ENCODE assay signal across 13 cellular contexts in genomic region chr1:200354243-200354642, GRCh38. TPM values are rescaled to one million over a fixed set of nuclear protein-coding genes. Genes with fewer than 3 reads are reported as not detected.
DNase-seq lines count a peak whose midpoint lies in the region; ATAC-seq, FAIRE-seq and TF ChIP-seq lines count a peak whose summit lies in the region.
"Had no signal": no experiment of that assay in that cellular context is flagged by ENCODE, and none has a peak within 500 bp of the region (broad histone marks: within the 10 kb centered on the region; RNA-seq: fewer than 3 reads in every experiment).

No MANE protein-coding gene starts in this region.

- no peaks in the 10 kb centered on the region for H4K20me1 ChIP-seq in GM12878 (ENCODE audit: control insufficient read depth, insufficient read depth)

- TF ChIP-seq CTCF in GM12878 (IDR thresholded peaks at IDR 0.05 in 2 of 3, conservative IDR thresholded peaks at IDR 0.05 in 1 of 3; ENCODE audit: control insufficient read depth in 2 of 3, extremely low read depth in 1 of 3, insufficient read depth in 1 of 3, low read depth in 3 of 3, low read length in 3 of 3), result no peak

- H3K9me3 ChIP-seq in GM12878 (replicated peaks; ENCODE audit: control insufficient read depth, insufficient read depth, low read length), result no peaks in the 10 kb centered on the region

- DNase-seq in AML-193 (lab: John Stamatoyannopoulos, UW) (peak; percentile 89 to 92), GM12878 (ENCODE audit: low read depth, low spot score) (peak; percentile 44), substantia nigra (lab: John Stamatoyannopoulos, UW) (no peak), T1000 (lab: John Stamatoyannopoulos, UW) (no peak), NCI-H1092 (lab: John Stamatoyannopoulos, UW) (no peak)
- no peak for DNase-seq in stimulated activated CD4-positive, alpha-beta T cell treated with anti-CD3 and anti-CD28 coated beads, Interleukin-4, amount 100 ng/mL, for 24 hours
- DNase-seq: activated T-cell treated with anti-CD3 and anti-CD28 coated beads, Interleukin-2, amount 50 U/mL, for 24 hours; CD8-positive, alpha-beta T cell; NCI-H1930 had no signal

- peak in 1 of 2 experiments; percentile 70; a peak in 2 of 4 replicates for TF ChIP-seq EP300 in GM12878 (IDR thresholded peaks at IDR 0.05; ENCODE audit: borderline replicate concordance in 1 of 2, control insufficient read depth in 1 of 2, low read depth in 2 of 2, low read length in 2 of 2)

- POLR2A ChIA-PET in GM12878 (lab: Charles Lee), result interaction anchor here (1.2 kb wide), 1 partner anchor 10 kb away, joined by 3 read pairs; no protein-coding TSS in a partner anchor

- 0% methylated on average over 2 of the region's 2 CpGs for WGBS in GM12878 (ENCODE audit: insufficient coverage, insufficient replicate concordance, low lambda C conversion rate, missing lambda C conversion rate)

- RAD21 ChIA-PET in GM12878 (lab: Charles Lee; ENCODE audit: unreplicated experiment), result interaction anchor here (1.3 kb wide), 1 partner anchor 62 kb away, joined by 3 read pairs; no protein-coding TSS in a partner anchor

- H3K27me3 ChIP-seq in GM12878 (replicated peaks in 1 of 2; ENCODE audit: control insufficient read depth in 2 of 2, insufficient read depth in 2 of 2, low read length in 1 of 2), result no peaks in the 10 kb centered on the region

- intact Hi-C loops in GM12878 (cut with micrococcal nuclease; ENCODE audit: unreplicated experiment), result loop anchor here (5.0 kb wide), 1 partner anchor 313 kb away; the partner anchor contains the start of gene DDX59

- H3K4me3 ChIP-seq in GM12878, result no peak overlapping the region

- no peak overlapping the region for H3K9ac ChIP-seq in GM12878 (ENCODE audit: control insufficient read depth, insufficient read depth, low read length)

- peak overlapping the region; percentile 15; the same call in 1 of the 2 replicates for H3K27ac ChIP-seq in GM12878 (ENCODE audit: control insufficient read depth, insufficient read depth)
- no peak overlapping the region for H3K27ac ChIP-seq in substantia nigra (ENCODE audit: low read depth, low read length, poor library complexity, severe bottlenecking)

- SMC1A ChIA-PET in GM12878 (lab: Charles Lee; ENCODE audit: uncharacterized antibody, unreplicated experiment), result interaction anchor here (1.3 to 3.3 kb wide), 6 partner anchors 9 to 118 kb away, joined by 3 to 11 read pairs (median 4); no protein-coding TSS in a partner anchor

- peak overlapping the region; percentile 15; the same call in 1 of the 2 replicates for H2AFZ ChIP-seq in GM12878 (ENCODE audit: control insufficient read depth, low read depth, low read length)

- no peak for TF ChIP-seq POLR2A in GM12878 (IDR thresholded peaks at IDR 0.05; ENCODE audit: low read depth, low read length)

- H3K79me2 ChIP-seq in GM12878 (ENCODE audit: control insufficient read depth, insufficient read depth, low read length), result no peaks in the 10 kb centered on the region

- H3K36me3 ChIP-seq in GM12878 (ENCODE audit: control insufficient read depth in 2 of 2, insufficient read depth in 2 of 2, low read length in 1 of 2), result no peaks in the 10 kb centered on the region

- peaks cover 30% of the 10 kb centered on the region for H3K4me1 ChIP-seq in GM12878 (ENCODE audit: control insufficient read depth, insufficient read depth, low read length)

- CTCF ChIA-PET in GM12878 (lab: Yijun Ruan, JAX), result interaction anchor here (1.0 to 1.7 kb wide), 2 partner anchors 9 to 15 kb away, joined by 4 to 5 read pairs; no protein-coding TSS in a partner anchor

- in situ Hi-C loops in GM12878 (cut with MboI), result no loop called here

- peak; percentile 54 for ATAC-seq in GM19043 (IDR thresholded peaks at IDR 0.05; ENCODE audit: low read depth, unreplicated experiment)
- ATAC-seq in HG03558 (IDR thresholded peaks at IDR 0.05; ENCODE audit: extremely low read depth, unreplicated experiment), result peak; percentile 54
- peak; percentile 74 for ATAC-seq in GM12878
- ATAC-seq: CD8-positive, alpha-beta T cell; SK-N-SH treated with all-trans-retinoic acid at 6 μM for 48 hours had no signal

- 0 out of 2 replicates have a peak, but pooled peaks have one; percentile 3 for TF ChIP-seq RAD21 in GM12878 (IDR thresholded peaks at IDR 0.05; ENCODE audit: insufficient read depth, low read depth, low read length)

- no peak for FAIRE-seq in GM12878 (lab: Jason Lieb, UNC)
- FAIRE-seq: keratinocyte had no signal

- no TSS peak for BruUV-seq in GM12878 (replicated peaks; lab: Mats Ljungman, UMichigan)

- peak overlapping the region; percentile 47 for H3K4me2 ChIP-seq in GM12878 (ENCODE audit: control insufficient read depth, insufficient read depth)

TF ChIP-seq in GM12878, 131 proteins besides CTCF, POLR2A, EP300 and RAD21 (continues in another document):
- TF ChIP-seq NFXL1 (IDR thresholded peaks at IDR 0.05; ENCODE audit: borderline replicate concordance), result no peak
- TF ChIP-seq PAX8 (IDR thresholded peaks at IDR 0.05), result no peak
- 0 out of 2 replicates have a peak, but pooled peaks have one; percentile 20 for TF ChIP-seq BACH1 (IDR thresholded peaks at IDR 0.05; ENCODE audit: borderline replicate concordance)
- TF ChIP-seq BCL11A (IDR thresholded peaks at IDR 0.05; ENCODE audit: low read depth, low read length), result 0 out of 2 replicates have a peak, but pooled peaks have one; percentile 42
- TF ChIP-seq SMC3 (IDR thresholded peaks at IDR 0.05; ENCODE audit: borderline replicate concordance, low read length), result no peak
- TF ChIP-seq SIX5 (IDR thresholded peaks at IDR 0.05; ENCODE audit: low read depth, low read length, severe bottlenecking), result no peak
- TF ChIP-seq CBFB (IDR thresholded peaks at IDR 0.05; ENCODE audit: low read depth), result 0 out of 2 replicates have a peak, but pooled peaks have one; percentile 57
- TF ChIP-seq, protein P1, sequence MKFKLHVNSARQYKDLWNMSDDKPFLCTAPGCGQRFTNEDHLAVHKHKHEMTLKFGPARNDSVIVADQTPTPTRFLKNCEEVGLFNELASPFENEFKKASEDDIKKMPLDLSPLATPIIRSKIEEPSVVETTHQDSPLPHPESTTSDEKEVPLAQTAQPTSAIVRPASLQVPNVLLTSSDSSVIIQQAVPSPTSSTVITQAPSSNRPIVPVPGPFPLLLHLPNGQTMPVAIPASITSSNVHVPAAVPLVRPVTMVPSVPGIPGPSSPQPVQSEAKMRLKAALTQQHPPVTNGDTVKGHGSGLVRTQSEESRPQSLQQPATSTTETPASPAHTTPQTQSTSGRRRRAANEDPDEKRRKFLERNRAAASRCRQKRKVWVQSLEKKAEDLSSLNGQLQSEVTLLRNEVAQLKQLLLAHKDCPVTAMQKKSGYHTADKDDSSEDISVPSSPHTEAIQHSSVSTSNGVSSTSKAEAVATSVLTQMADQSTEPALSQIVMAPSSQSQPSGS (IDR thresholded peaks at IDR 0.05; ENCODE audit: low read length), result peak; percentile 76
- TF ChIP-seq ZNF217 (IDR thresholded peaks at IDR 0.05), result 0 out of 2 replicates have a peak, but pooled peaks have one; percentile 27
- no peak for TF ChIP-seq BRCA1 (IDR thresholded peaks at IDR 0.05; ENCODE audit: low read depth, low read length)
- TF ChIP-seq, protein P2, sequence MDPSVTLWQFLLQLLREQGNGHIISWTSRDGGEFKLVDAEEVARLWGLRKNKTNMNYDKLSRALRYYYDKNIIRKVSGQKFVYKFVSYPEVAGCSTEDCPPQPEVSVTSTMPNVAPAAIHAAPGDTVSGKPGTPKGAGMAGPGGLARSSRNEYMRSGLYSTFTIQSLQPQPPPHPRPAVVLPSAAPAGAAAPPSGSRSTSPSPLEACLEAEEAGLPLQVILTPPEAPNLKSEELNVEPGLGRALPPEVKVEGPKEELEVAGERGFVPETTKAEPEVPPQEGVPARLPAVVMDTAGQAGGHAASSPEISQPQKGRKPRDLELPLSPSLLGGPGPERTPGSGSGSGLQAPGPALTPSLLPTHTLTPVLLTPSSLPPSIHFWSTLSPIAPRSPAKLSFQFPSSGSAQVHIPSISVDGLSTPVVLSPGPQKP (IDR thresholded peaks at IDR 0.05; ENCODE audit: low read depth, low read length), result no peak
- TF ChIP-seq ZNF24 (IDR thresholded peaks at IDR 0.05), result peak; percentile 84
- no peak for TF ChIP-seq TBL1XR1 (IDR thresholded peaks at IDR 0.05; ENCODE audit: low read depth, low read length)
- TF ChIP-seq PAX5 (IDR thresholded peaks at IDR 0.05; ENCODE audit: borderline replicate concordance, low read depth, low read length), result 0 out of 2 replicates have a peak, but pooled peaks have one; percentile 7

RNA-seq across cellular contexts. Expression of gene ZNF281, which starts 55.6 kb away (rescaled TPM):
- total RNA-seq in GM12878 (2013; cell fraction: nucleolus; rRNA removed), result 34.6 and 35.2 TPM in 2 replicates
- total RNA-seq in GM12878 (2014; rRNA removed), result 16.0 and 16.1 TPM in 2 replicates
- total RNA-seq in GM12878 (2014; rRNA removed; fragmentation: Illumina TruSeq; extraction: Trizol), result 15.2 and 15.9 TPM in 2 replicates
- total RNA-seq in GM12878 (2021), result 14.9 and 16.0 TPM in 2 replicates
- 5.9 TPM for polyA plus RNA-seq in GM12878 (2011; ENCODE audit: low read depth)
- 10.0 and 11.6 TPM in 2 replicates for polyA plus RNA-seq in GM12878 (2011; rRNA removed)
- polyA plus RNA-seq in GM12878 (2011; cell fraction: cytosol; rRNA removed), result 3.5 and 4.6 TPM in 2 replicates
- polyA plus RNA-seq in GM12878 (2011; cell fraction: nucleus; rRNA removed), result 7.7 and 8.7 TPM in 2 replicates
- polyA plus RNA-seq in GM12878 (2012), result 9.2 and 10.9 TPM in 2 replicates
- polyA plus RNA-seq in GM12878 (2014; fragmentation: Illumina TruSeq; extraction: Trizol), result 14.9 and 17.7 TPM in 2 replicates
- 1 to 10 TPM; 8.3 to 9.4 TPM for polyA plus RNA-seq in GM12878 (2014; fragmentation: Nextera tagmentation; extraction: Ambion mirVana)
- 8.2 and 9.7 TPM in 2 replicates for polyA plus RNA-seq in GM12878 (2014; rRNA removed)
- 10 to 100 TPM; 21.4 to 21.8 TPM for polyA plus RNA-seq in GM12878 (2016; fragmentation: Nextera tagmentation; extraction: Ambion mirVana)
- polyA minus RNA-seq in GM12878 (2011; rRNA and poly(A)+ RNA removed), result 12.0 and 16.1 TPM in 2 replicates
- 5.3 and 6.3 TPM in 2 replicates for polyA minus RNA-seq in GM12878 (2011; cell fraction: cytosol; rRNA and poly(A)+ RNA removed)
- 9.1 and 11.5 TPM in 2 replicates for polyA minus RNA-seq in GM12878 (2011; cell fraction: nucleus; rRNA and poly(A)+ RNA removed)

Comparison
In these comparisons a context has a peak if more than half of its experiments do, and no peak if none do; other contexts are left out.
1. DNase-seq: peak in AML-193 (2 of 2) and GM12878 (single experiment); none in substantia nigra (0 of 49), T1000 (single experiment), NCI-H1092 (single experiment) and stimulated activated CD4-positive, alpha-beta T cell treated with anti-CD3 and anti-CD28 coated beads, Interleukin-4, amount 100 ng/mL, for 24 hours (single experiment).
2. Peak in every context shown above with its lines, with median percentiles within 50 percentile points of each other: ATAC-seq.